8 cellular contexts compared by ENCODE assay signal in the genomic region with DNA sequence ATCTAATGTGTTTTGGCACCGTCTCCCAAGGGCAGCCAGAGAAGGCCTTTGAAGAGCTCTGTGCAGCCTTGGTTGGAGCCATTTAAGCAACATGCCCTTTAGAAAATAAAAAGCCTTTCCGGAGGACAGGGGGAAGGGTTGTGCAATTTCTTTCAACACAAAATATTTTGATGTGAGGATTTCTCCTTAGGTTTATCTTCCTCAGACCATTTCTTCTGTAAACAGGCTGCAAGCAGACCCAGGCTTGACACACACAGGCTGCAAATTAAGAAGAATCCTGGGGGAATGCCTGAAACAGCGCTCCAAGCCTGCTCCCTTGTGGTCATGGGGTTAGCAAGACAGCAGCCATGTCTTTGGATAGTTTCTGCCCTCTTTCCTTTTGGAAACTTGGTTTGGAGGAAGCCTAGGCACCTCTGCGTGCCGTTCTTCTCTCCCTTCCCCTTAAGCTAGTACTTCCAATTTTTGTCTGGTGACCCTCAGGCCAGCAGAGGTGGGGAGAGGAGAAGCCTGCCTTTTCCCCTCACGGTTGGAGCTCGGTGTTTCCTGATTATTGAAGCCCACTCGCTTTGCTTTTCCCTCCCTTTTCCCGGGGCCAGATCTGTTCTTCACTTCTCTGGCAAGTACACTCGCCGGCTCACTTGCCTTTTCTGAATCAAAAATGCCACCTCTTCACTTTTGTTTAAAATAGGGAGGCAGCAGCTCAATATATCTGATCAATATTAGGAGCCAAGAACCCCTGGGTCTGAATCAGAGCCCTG. TPM values are rescaled to one million over a fixed set of nuclear protein-coding genes. Genes with fewer than 3 reads are reported as not detected.
DNase-seq lines count a peak whose midpoint lies in the region; ATAC-seq and TF ChIP-seq lines count a peak whose summit lies in the region.

No MANE protein-coding gene starts in this region.

- H3K9me3 Mint-ChIP-seq in endothelial cell (ENCODE audit: unreplicated experiment) (no peaks in the 10 kb centered on the region), nephron (peaks cover 5% of the 10 kb centered on the region)

- H3F3A ChIP-seq in MM.1S (ENCODE audit: insufficient read depth, low read length): no peaks in the 10 kb centered on the region

- TF ChIP-seq CTCF in endothelial cell (IDR thresholded peaks at IDR 0.05; ENCODE audit: unreplicated experiment) (no peak), nephron (IDR thresholded peaks at IDR 0.05; ENCODE audit: unreplicated experiment in 3 of 3) (peak; percentile 18 to 37 (median 25)), MM.1S (IDR thresholded peaks at IDR 0.05; ENCODE audit: low read length) (no peak)

- H3K27me3 ChIP-seq in MM.1S (replicated peaks; ENCODE audit: insufficient read depth, low read length): no peaks in the 10 kb centered on the region

- H3K4me3 ChIP-seq in MM.1S (ENCODE audit: low read length): no peak overlapping the region

- no peak overlapping the region for H3K27ac ChIP-seq in MM.1S (ENCODE audit: low read length)

- H3K9me3 ChIP-seq in MM.1S (replicated peaks; ENCODE audit: insufficient read depth, low read length): no peaks in the 10 kb centered on the region

- H3K4me1 Mint-ChIP-seq in endothelial cell (ENCODE audit: unreplicated experiment): peaks cover 8% of the 10 kb centered on the region
- H3K4me1 Mint-ChIP-seq in nephron: peaks cover 5% of the 10 kb centered on the region

- H2AFZ ChIP-seq in MM.1S (ENCODE audit: low read length): no peak overlapping the region

- H3K36me3 ChIP-seq in MM.1S (replicated peaks; ENCODE audit: insufficient read depth, low read length): no peaks in the 10 kb centered on the region

- H3K27me3 Mint-ChIP-seq in endothelial cell (ENCODE audit: unreplicated experiment): no peaks in the 10 kb centered on the region
- no peaks in the 10 kb centered on the region for H3K27me3 Mint-ChIP-seq in nephron (ENCODE audit: low read depth)

- peak; percentile 0 for DNase-seq in COR-L47 (lab: John Stamatoyannopoulos, UW)
- peak; percentile 69 for DNase-seq in NCI-H226
- peak; percentile 25 for DNase-seq in endothelial cell (ENCODE audit: low spot score)
- DNase-seq in MM.1S: no peak

- H3K4me2 ChIP-seq in MM.1S (ENCODE audit: low read depth, low read length): no peak overlapping the region

- no peaks in the 10 kb centered on the region for H3K4me1 ChIP-seq in MM.1S (ENCODE audit: low read length)

- no peaks in the 10 kb centered on the region for H3K9me2 ChIP-seq in MM.1S (replicated peaks; ENCODE audit: insufficient read depth, low read length)

- no peaks in the 10 kb centered on the region for H3K79me2 ChIP-seq in MM.1S (ENCODE audit: low read length)

- H4K20me1 ChIP-seq in MM.1S (ENCODE audit: insufficient read depth, low read length): no peaks in the 10 kb centered on the region

- no peak for ATAC-seq in HG02970 (IDR thresholded peaks at IDR 0.05; ENCODE audit: low FRiP score, unreplicated experiment)
- no peak for ATAC-seq in HG03280 (IDR thresholded peaks at IDR 0.05; ENCODE audit: unreplicated experiment)
- no peak for ATAC-seq in GM18867 (IDR thresholded peaks at IDR 0.05; ENCODE audit: unreplicated experiment)

- H3K4me3 Mint-ChIP-seq in endothelial cell (ENCODE audit: unreplicated experiment): no peak overlapping the region
- H3K4me3 Mint-ChIP-seq in nephron: no peak overlapping the region

- H3K27ac Mint-ChIP-seq in endothelial cell (ENCODE audit: unreplicated experiment) (no peak overlapping the region), nephron (no peak overlapping the region)

- H3K9ac ChIP-seq in MM.1S (ENCODE audit: low read length): no peak overlapping the region

- H3K36me3 Mint-ChIP-seq in endothelial cell (ENCODE audit: low read depth, unreplicated experiment): peaks cover 5% of the 10 kb centered on the region
- no peaks in the 10 kb centered on the region for H3K36me3 Mint-ChIP-seq in nephron (ENCODE audit: low read depth)

RNA-seq across cellular contexts. Expression of a gene that starts 39.6 kb away (rescaled TPM):
- not detected for total RNA-seq in endothelial cell (ENCODE audit: unreplicated experiment)

Comparison
In these comparisons a context has a peak if more than half of its experiments do, and no peak if none do; other contexts are left out.
1. CTCF ChIP-seq: peak in nephron (3 of 3); none in endothelial cell (single experiment) and MM.1S (single experiment).